In the genomic region with DNA sequence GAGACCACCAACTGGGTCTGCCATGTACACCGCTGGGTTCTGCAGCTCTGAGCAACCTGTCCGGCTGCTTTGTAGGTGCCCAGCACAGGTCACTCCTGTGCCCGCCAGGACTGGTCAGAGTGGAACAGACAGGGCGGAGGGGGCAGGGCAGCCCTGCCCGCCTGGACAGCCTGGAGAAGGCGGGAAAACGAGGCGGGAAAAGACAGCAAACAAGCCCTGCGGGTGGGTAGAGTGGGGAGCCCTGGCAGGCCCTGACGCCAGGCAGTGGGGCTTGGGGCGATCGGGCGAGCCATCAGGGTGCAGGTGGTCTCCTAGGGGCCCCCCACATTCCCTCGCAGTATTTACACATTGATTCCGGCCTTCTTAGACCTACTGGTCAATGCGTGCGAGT, we compare ENCODE assay signal across 11 cellular contexts. TPM values are rescaled to one million over a fixed set of nuclear protein-coding genes. Genes with fewer than 3 reads are reported as not detected.
DNase-seq lines count a peak whose midpoint lies in the region; ATAC-seq and TF ChIP-seq lines count a peak whose summit lies in the region.
"Had no signal": no experiment of that assay in that cellular context is flagged by ENCODE, and none has a peak within 500 bp of the region (broad histone marks: within the 10 kb centered on the region; RNA-seq: fewer than 3 reads in every experiment).

No MANE protein-coding gene starts in this region.

- peak overlapping the region in 1 of 2 experiments; percentile 70 for H3K23ac ChIP-seq in mesenchymal stem cell (ENCODE audit: low read length in 2 of 2)

- H3K36me3 ChIP-seq in mesenchymal stem cell (ENCODE audit: control insufficient read depth in 1 of 2, insufficient read depth in 2 of 2, low read depth in 1 of 2, low read length in 2 of 2) (peaks cover 0 to 2% of the 10 kb centered on the region in 2 experiments), tibial nerve (no peaks in the 10 kb centered on the region)
- H3K36me3 ChIP-seq: lower lobe of right lung had no signal

- H2BK15ac ChIP-seq in mesenchymal stem cell (ENCODE audit: low read depth, poor library complexity, severe bottlenecking), result peak overlapping the region; percentile 58

- TF ChIP-seq CTCF in C4-2B (conservative IDR thresholded peaks at IDR 0.05) (no peak), HFF-Myc (IDR thresholded peaks at IDR 0.05; ENCODE audit: low read depth, low read length, missing control alignments) (no peak), tibial nerve (IDR thresholded peaks at IDR 0.05) (no peak)

- H3K4me3 Mint-ChIP-seq in activated CD8-positive, alpha-beta T cell treated with anti-CD3 and anti-CD28 coated beads, Interleukin-2, amount 10 ng/mL, durations not matched to agents 7 days and 5 days, result peak overlapping the region; percentile 52

- H4K91ac ChIP-seq in mesenchymal stem cell (ENCODE audit: low read length), result no peak overlapping the region

- no peak for TF ChIP-seq EP300 in tibial nerve (IDR thresholded peaks at IDR 0.05)

- H3K14ac ChIP-seq in mesenchymal stem cell (ENCODE audit: low read length in 2 of 2), result no peak overlapping the region

- POLR2A ChIA-PET in activated CD8-positive, alpha-beta T cell treated with anti-CD3 and anti-CD28 coated beads, Interleukin-2, amount 10 ng/mL, durations not matched to agents 7 days and 5 days (lab: Charles Lee), result no interaction called here

- H3K4me1 ChIP-seq in mesenchymal stem cell (ENCODE audit: control insufficient read depth, insufficient read depth, low read depth, low read length) (peaks cover 29% of the 10 kb centered on the region), tibial nerve (peaks cover 0 to 34% (median 29%) of the 10 kb centered on the region in 4 donors)

- H3K9ac ChIP-seq in mesenchymal stem cell (ENCODE audit: low read length), result no peak overlapping the region

- CTCF ChIA-PET in activated CD8-positive, alpha-beta T cell treated with anti-CD3 and anti-CD28 coated beads, Interleukin-2, amount 10 ng/mL, durations not matched to agents 7 days and 5 days (lab: Charles Lee), result interaction anchor here (6.5 kb wide), 1 partner anchor 97 kb away, joined by 94 read pairs; no protein-coding TSS in a partner anchor

- H4K8ac ChIP-seq in mesenchymal stem cell (ENCODE audit: low read length), result peak overlapping the region; percentile 7

- no peak overlapping the region for H2BK120ac ChIP-seq in mesenchymal stem cell (ENCODE audit: low read depth, low read length)

- H2BK5ac ChIP-seq in mesenchymal stem cell (ENCODE audit: low read depth, low read length, poor library complexity, severe bottlenecking), result no peak overlapping the region

- no peaks in the 10 kb centered on the region for H3K9me3 Mint-ChIP-seq in activated CD8-positive, alpha-beta T cell treated with anti-CD3 and anti-CD28 coated beads, Interleukin-2, amount 10 ng/mL, durations not matched to agents 7 days and 5 days (ENCODE audit: insufficient read depth)

- no peak for TF ChIP-seq POLR2A in tibial nerve (IDR thresholded peaks at IDR 0.05)

- H3K27ac ChIP-seq in C4-2B (peak overlapping the region; percentile 83), mesenchymal stem cell (ENCODE audit: low read length, poor library complexity, severe bottlenecking) (no peak overlapping the region), tibial nerve (peak overlapping the region in 1 of 4 donors; percentile 77)
- H3K27ac ChIP-seq: lower lobe of right lung had no signal

- no peak overlapping the region for H2AFZ ChIP-seq in mesenchymal stem cell (ENCODE audit: low read depth, low read length)

- H3K27me3 Mint-ChIP-seq in activated CD8-positive, alpha-beta T cell treated with anti-CD3 and anti-CD28 coated beads, Interleukin-2, amount 10 ng/mL, durations not matched to agents 7 days and 5 days (ENCODE audit: low read depth), result no peaks in the 10 kb centered on the region

- H2AK5ac ChIP-seq in mesenchymal stem cell (ENCODE audit: low read length, severe bottlenecking), result no peak overlapping the region

- no peak for ATAC-seq in activated CD8-positive, alpha-beta T cell treated with anti-CD3 and anti-CD28 coated beads, Interleukin-2, amount 10 ng/mL, durations not matched to agents 7 days and 5 days
- ATAC-seq in HG03457 (IDR thresholded peaks at IDR 0.05; ENCODE audit: unreplicated experiment), result no peak
- ATAC-seq in HG02870 (IDR thresholded peaks at IDR 0.05; ENCODE audit: unreplicated experiment), result no peak
- ATAC-seq in GM21423 (IDR thresholded peaks at IDR 0.05; ENCODE audit: unreplicated experiment), result no peak

- peak overlapping the region; percentile 64 for H3K4me3 ChIP-seq in HFF-Myc (replicated peaks; ENCODE audit: low read depth, low read length)
- no peak overlapping the region for H3K4me3 ChIP-seq in mesenchymal stem cell (ENCODE audit: insufficient read depth in 1 of 2, low read depth in 1 of 2, low read length in 2 of 2)
- peak overlapping the region in 1 of 4 donors; percentile 78 for H3K4me3 ChIP-seq in tibial nerve

- 87% methylated on average over 17 of the region's 17 CpGs for WGBS in mesenchymal stem cell
- WGBS in tibial nerve, 2 donors, result 56 to 75% methylated on average over 17 of the region's 17 CpGs

- no peak overlapping the region for H3K27ac Mint-ChIP-seq in activated CD8-positive, alpha-beta T cell treated with anti-CD3 and anti-CD28 coated beads, Interleukin-2, amount 10 ng/mL, durations not matched to agents 7 days and 5 days

- H2BK12ac ChIP-seq in mesenchymal stem cell (ENCODE audit: low read length in 2 of 2), result no peak overlapping the region

- no peaks in the 10 kb centered on the region for H3K79me1 ChIP-seq in mesenchymal stem cell (replicated peaks; ENCODE audit: low read length, poor library complexity, severe bottlenecking)

- H3K27me3 ChIP-seq in mesenchymal stem cell (ENCODE audit: control insufficient read depth in 1 of 2, insufficient read depth in 1 of 2, low read length in 2 of 2), result peaks cover 0 to 3% of the 10 kb centered on the region in 2 experiments
- peaks cover 0 to 12% of the 10 kb centered on the region in 2 donors for H3K27me3 ChIP-seq in tibial nerve

- H3K9me3 ChIP-seq in mesenchymal stem cell (ENCODE audit: control insufficient read depth, low read length), result no peaks in the 10 kb centered on the region
- no peaks in the 10 kb centered on the region for H3K9me3 ChIP-seq in tibial nerve
- H3K9me3 ChIP-seq: lower lobe of right lung had no signal

- peaks cover 33% of the 10 kb centered on the region for H3K4me1 Mint-ChIP-seq in activated CD8-positive, alpha-beta T cell treated with anti-CD3 and anti-CD28 coated beads, Interleukin-2, amount 10 ng/mL, durations not matched to agents 7 days and 5 days (ENCODE audit: low read depth)

- H3K4me2 ChIP-seq in mesenchymal stem cell (ENCODE audit: low read length, poor library complexity, severe bottlenecking), result peak overlapping the region; percentile 99

- H3K4ac ChIP-seq in mesenchymal stem cell (ENCODE audit: low read depth in 1 of 2, low read length in 2 of 2), result no peak overlapping the region

- H3K18ac ChIP-seq in mesenchymal stem cell (ENCODE audit: low read depth in 1 of 2, low read length in 2 of 2), result peak overlapping the region in 1 of 2 experiments; percentile 9

- DNase-seq in HFF-Myc (ENCODE audit: extremely low read depth, low read depth), result no peak
- DNase-seq in activated CD8-positive, alpha-beta T cell treated with anti-CD3 and anti-CD28 coated beads, Interleukin-2, amount 10 ng/mL, durations not matched to agents 7 days and 5 days, result no peak
- no peak for DNase-seq in mesenchymal stem cell
- DNase-seq in tibial nerve (ENCODE audit: low spot score in 2 of 2), result no peak
- DNase-seq: activated effector memory CD4-positive, alpha-beta T cell treated with Interleukin-2 at 50 U/mL for 16 hours; lower lobe of right lung; NCI-H1048 had no signal

- H3K36me3 Mint-ChIP-seq in activated CD8-positive, alpha-beta T cell treated with anti-CD3 and anti-CD28 coated beads, Interleukin-2, amount 10 ng/mL, durations not matched to agents 7 days and 5 days (ENCODE audit: low read depth), result peaks cover 35% of the 10 kb centered on the region

RNA-seq across cellular contexts. Expression of a gene that starts 0.5 kb away (rescaled TPM):
- total RNA-seq in activated CD8-positive, alpha-beta T cell treated with anti-CD3 and anti-CD28 coated beads, Interleukin-2, amount 10 ng/mL, durations not matched to agents 7 days and 5 days, result 100 to 1,000 TPM; 173 to 180 TPM
- polyA plus RNA-seq in mesenchymal stem cell (2013, experiment 1 of 2), result 11.0 TPM
- 10.7 TPM for polyA plus RNA-seq in mesenchymal stem cell (2013, experiment 2 of 2)
- total RNA-seq in tibial nerve, result 1 to 10 TPM; 1.7 to 7.2 (median 3.0) TPM

RNA-seq across cellular contexts. Expression of a gene that starts 6.1 kb away (rescaled TPM):
- under 1 TPM; 0.55 to 0.81 TPM for total RNA-seq in activated CD8-positive, alpha-beta T cell treated with anti-CD3 and anti-CD28 coated beads, Interleukin-2, amount 10 ng/mL, durations not matched to agents 7 days and 5 days
- polyA plus RNA-seq in mesenchymal stem cell (2013, experiment 1 of 2), result not detected
- polyA plus RNA-seq in mesenchymal stem cell (2013, experiment 2 of 2), result not detected
- total RNA-seq in tibial nerve, result under 1 TPM in 3 of 4 donors, not detected in 1; 0.44 to 0.90 (median 0.63) TPM

RNA-seq across cellular contexts. Expression of a gene that starts 41.3 kb away (rescaled TPM):
- total RNA-seq in activated CD8-positive, alpha-beta T cell treated with anti-CD3 and anti-CD28 coated beads, Interleukin-2, amount 10 ng/mL, durations not matched to agents 7 days and 5 days, result 10 to 100 TPM; 27.5 to 32.8 TPM
- 125 TPM for polyA plus RNA-seq in mesenchymal stem cell (2013, experiment 1 of 2)
- polyA plus RNA-seq in mesenchymal stem cell (2013, experiment 2 of 2), result 123 TPM
- 10 to 100 TPM; 29.5 to 96.3 (median 40.5) TPM for total RNA-seq in tibial nerve

Comparison
In these comparisons a context has a peak if more than half of its experiments do, and no peak if none do; other contexts are left out.
1. RNA of a gene that starts 0.5 kb away (total RNA-seq): 173 to 180 TPM in activated CD8-positive, alpha-beta T cell treated with anti-CD3 and anti-CD28 coated beads, Interleukin-2, amount 10 ng/mL, durations not matched to agents 7 days and 5 days; 1.7 to 7.2 TPM in tibial nerve; every median in the first group is over 10 times any median in the second.